Comparison of ENCODE assay signal across 25 cellular contexts in the genomic region with DNA sequence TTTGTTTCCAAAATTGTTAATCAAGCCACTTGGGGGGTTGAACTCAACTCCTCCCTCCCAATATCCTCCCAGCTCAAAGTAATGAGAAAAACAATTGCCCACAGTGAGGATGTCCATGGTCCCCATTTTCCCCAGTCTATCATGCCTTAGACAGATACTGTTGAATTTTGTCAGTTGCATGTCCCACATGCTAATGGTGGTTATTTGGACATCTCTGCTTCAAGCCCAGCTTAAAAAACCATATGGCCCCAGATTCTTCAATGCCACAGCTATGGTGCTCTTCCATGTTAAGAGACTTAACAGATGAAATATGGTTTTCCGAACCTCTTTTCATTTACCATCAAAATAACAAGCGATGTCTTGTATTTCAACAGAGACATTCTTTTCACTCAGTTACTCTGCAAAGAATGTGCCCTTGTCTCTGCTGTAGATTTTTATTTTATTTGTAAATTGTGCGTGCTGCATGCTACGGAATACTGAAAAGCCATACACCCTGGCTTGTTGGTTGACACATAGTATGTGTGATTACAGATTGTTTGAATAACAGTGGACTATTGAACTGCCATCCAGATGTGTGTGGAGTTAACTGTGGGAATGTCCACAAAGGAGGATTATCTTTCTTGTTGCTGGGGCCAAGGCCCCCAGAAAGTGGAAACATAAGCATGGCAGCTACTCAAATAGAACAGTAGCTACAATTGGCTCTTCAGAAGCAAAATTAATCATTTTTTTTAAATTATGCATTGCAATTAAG.
DNase-seq lines count a peak whose midpoint lies in the region; ATAC-seq, FAIRE-seq and TF ChIP-seq lines count a peak whose summit lies in the region.
"Had no signal": no experiment of that assay in that cellular context is flagged by ENCODE, and none has a peak within 500 bp of the region (broad histone marks: within the 10 kb centered on the region; RNA-seq: fewer than 3 reads in every experiment).

No MANE protein-coding gene starts in this region.

- H2BK12ac ChIP-seq in H1 (ENCODE audit: low read depth, low read length): peak overlapping the region; percentile 20; the same call in 1 of the 2 replicates

- H2AK5ac ChIP-seq in H1 (ENCODE audit: low read depth, low read length): no peak overlapping the region

- no peaks in the 10 kb centered on the region for H3K27me3 ChIP-seq in Caco-2 (replicated peaks; ENCODE audit: control insufficient read depth, insufficient read depth, low read length)
- H3K27me3 ChIP-seq in H1 (replicated peaks in 1 of 4; ENCODE audit: control insufficient read depth in 3 of 4, extremely low read depth in 1 of 4, insufficient read depth in 3 of 4, low read length in 3 of 4): no peaks in the 10 kb centered on the region
- H3K27me3 ChIP-seq: BLaER1 treated with 17β-estradiol and CSF1 and Interleukin-3, amounts not matched to agents 10 nM and 100 nM had no signal

- no peak overlapping the region for H2BK15ac ChIP-seq in H1 (ENCODE audit: low read length)

- H3K36me3 Mint-ChIP-seq in Caco-2 (ENCODE audit: insufficient read depth, unreplicated experiment) (no peaks in the 10 kb centered on the region), neural crest cell (ENCODE audit: low read depth) (peaks cover 3% of the 10 kb centered on the region)

- no peak overlapping the region for H3K56ac ChIP-seq in H1 (replicated peaks; ENCODE audit: insufficient read length, low read depth, low read length)

- no TSS peak for BruUV-seq in Caco-2 (replicated peaks; lab: Mats Ljungman, UMichigan)

- no peaks in the 10 kb centered on the region; the same call in 1 of the 2 replicates for H3K9me3 ChIP-seq in Caco-2
- no peaks in the 10 kb centered on the region for H3K9me3 ChIP-seq in H1 (ENCODE audit: insufficient read depth in 2 of 2, low read depth in 1 of 2, low read length in 1 of 2)

- H4K8ac ChIP-seq in H1 (ENCODE audit: extremely low read depth, insufficient read depth, low read length): no peak overlapping the region

- H3K23ac ChIP-seq in H1 (ENCODE audit: insufficient read length): no peak overlapping the region

- H2BK120ac ChIP-seq in H1 (replicated peaks; ENCODE audit: low read depth, low read length): no peak overlapping the region

- TF ChIP-seq RAD21 in H1 (IDR thresholded peaks at IDR 0.05 in 1 of 2, conservative IDR thresholded peaks at IDR 0.05 in 1 of 2; ENCODE audit: low read depth in 2 of 2, low read length in 2 of 2): no peak

- DNase-seq in Caco-2 (peak; percentile 65 to 70), H1 (ENCODE audit: low read depth in 1 of 2, low spot score in 2 of 2) (no peak), left lobe of liver (ENCODE audit: low spot score) (peak; percentile 54), neural crest cell (ENCODE audit: low read depth, low spot score) (no peak), 8988T (no peak), hypothalamus (lab: John Stamatoyannopoulos, UW) (no peak)
- no peak for DNase-seq in activated CD4-positive, CD25-positive, alpha-beta regulatory T cell (lab: John Stamatoyannopoulos, UW)
- DNase-seq: Calu3; CD8-positive, alpha-beta T cell; DMS153; HCEC 1CT; MV-4-11; NCI-H1105 treated with DMSO at 0.1 percent for 48 hours; NCI-H2029 treated with DMSO at 0.1 percent for 48 hours; NCI-H524 treated with DMSO at 0.1 percent for 48 hours; NCI-H82 had no signal

- TF ChIP-seq EP300 in H1 (IDR thresholded peaks at IDR 0.05; ENCODE audit: borderline replicate concordance in 1 of 2, low read depth in 2 of 2, low read length in 2 of 2): no peak

- no peak overlapping the region for H2BK20ac ChIP-seq in H1 (ENCODE audit: low read length)

- H3K4me1 ChIP-seq in Caco-2: peaks cover 57% of the 10 kb centered on the region
- H3K4me1 ChIP-seq in H1 (replicated peaks in 1 of 4; ENCODE audit: control insufficient read depth in 3 of 4, insufficient read depth in 4 of 4, low read length in 3 of 4): peaks cover 0 to 7% (median 3%) of the 10 kb centered on the region in 4 experiments; a peak in 5 of 7 replicates

- H3K4me1 Mint-ChIP-seq in Caco-2 (ENCODE audit: low read depth, unreplicated experiment) (peaks cover 50% of the 10 kb centered on the region), neural crest cell (peaks cover 57% of the 10 kb centered on the region)
- H3K4me1 Mint-ChIP-seq: IgD-negative memory B cell had no signal

- no peak overlapping the region; a peak in 1 of 7 replicates for H3K9ac ChIP-seq in H1 (replicated peaks in 1 of 4; ENCODE audit: extremely low read depth in 1 of 4, low read depth in 3 of 4, low read length in 3 of 4)
- H3K9ac ChIP-seq: BLaER1 treated with 17β-estradiol and CSF1 and Interleukin-3, amounts not matched to agents 10 nM and 100 nM had no signal

- H3K79me1 ChIP-seq in H1 (ENCODE audit: low read depth, low read length): no peaks in the 10 kb centered on the region

- WGBS in H1 (ENCODE audit: extremely low coverage in 1 of 2, insufficient coverage in 1 of 2, insufficient read length in 1 of 2, insufficient replicate concordance in 2 of 2, low coverage in 1 of 2, low lambda C conversion rate in 2 of 2, missing lambda C conversion rate in 1 of 2), 2 experiments: 89% methylated on average over 4 of the region's 4 CpGs; no CpG with 5 or more reads in 1 of the 2 experiments

- H4K91ac ChIP-seq in H1 (replicated peaks; ENCODE audit: insufficient read length, low read length): peak overlapping the region; percentile 20

- POLR2A ChIA-PET in Caco-2 (lab: Charles Lee): no interaction called here
- POLR2A ChIA-PET in H1 (lab: Charles Lee; ENCODE audit: partially characterized antibody): interaction anchor here (1.8 kb wide), 1 partner anchor 10 kb away, joined by 11 read pairs; no protein-coding TSS in a partner anchor

- no peaks in the 10 kb centered on the region for H3K79me2 ChIP-seq in H1 (ENCODE audit: control insufficient read depth in 1 of 2, insufficient read depth in 2 of 2, low read length in 2 of 2)

- H3K18ac ChIP-seq in H1 (ENCODE audit: extremely low read depth, low read length): no peak overlapping the region

- H3K27ac Mint-ChIP-seq in Caco-2 (ENCODE audit: unreplicated experiment): peak overlapping the region; percentile 68
- H3K27ac Mint-ChIP-seq in neural crest cell (ENCODE audit: unreplicated experiment): peak overlapping the region; percentile 28
- H3K27ac Mint-ChIP-seq: CD8-positive, alpha-beta T cell; GM23338; IgD-negative memory B cell had no signal

- H3K27ac ChIP-seq in H1 (ENCODE audit: low read depth, low read length): no peak overlapping the region
- H3K27ac ChIP-seq: 22Rv1; BLaER1 treated with 17β-estradiol and CSF1 and Interleukin-3, amounts not matched to agents 10 nM and 100 nM had no signal

- no peak for TF ChIP-seq POLR2A in H1 (IDR thresholded peaks at IDR 0.05; ENCODE audit: control extremely low read depth in 1 of 2, low read depth in 2 of 2, low read length in 2 of 2)

- no peak overlapping the region for H4K5ac ChIP-seq in H1 (ENCODE audit: insufficient read length, low read depth, low read length)

- CTCF ChIA-PET in Caco-2 (lab: Charles Lee): no interaction called here
- CTCF ChIA-PET in H1 (lab: Charles Lee; ENCODE audit: partially characterized antibody): interaction anchor here (0.6 to 2.8 kb wide), 5 partner anchors 15 to 378 kb away, joined by 3 to 15 read pairs (median 3); no protein-coding TSS in a partner anchor

- H3K36me3 ChIP-seq in Caco-2 (ENCODE audit: control insufficient read depth, insufficient read depth, low read length) (no peaks in the 10 kb centered on the region), H1 (ENCODE audit: control insufficient read depth in 2 of 4, insufficient read depth in 4 of 4, low read length in 3 of 4) (no peaks in the 10 kb centered on the region)

- peak; percentile 67 for ATAC-seq in left lobe of liver
- ATAC-seq in HG02870 (IDR thresholded peaks at IDR 0.05; ENCODE audit: unreplicated experiment): no peak
- ATAC-seq: CD8-positive, alpha-beta T cell; GM23338; Right ventricle myocardium inferior had no signal

- H4K20me1 ChIP-seq in H1 (replicated peaks in 1 of 2; ENCODE audit: control insufficient read depth in 1 of 2, insufficient read depth in 2 of 2, low read length in 2 of 2): no peaks in the 10 kb centered on the region
- H4K20me1 ChIP-seq: BLaER1 treated with 17β-estradiol and CSF1 and Interleukin-3, amounts not matched to agents 10 nM and 100 nM had no signal

- no peak overlapping the region for H3K14ac ChIP-seq in H1 (ENCODE audit: insufficient read length)

- no peak overlapping the region for H2BK5ac ChIP-seq in H1 (ENCODE audit: low read depth, low read length)

- H3K4me3 ChIP-seq in Caco-2 (ENCODE audit: low read depth, low read length) (no peak overlapping the region), H1 (ENCODE audit: extremely low read depth in 1 of 4, insufficient read depth in 2 of 4, low read depth in 3 of 4, low read length in 4 of 4) (no peak overlapping the region)
- H3K4me3 ChIP-seq: BLaER1 treated with 17β-estradiol and CSF1 and Interleukin-3, amounts not matched to agents 10 nM and 100 nM; GM23338 had no signal

- no peak overlapping the region for H3K4me2 ChIP-seq in H1 (ENCODE audit: insufficient read depth in 1 of 2, low read depth in 2 of 2, low read length in 2 of 2)
- H3K4me2 ChIP-seq: BLaER1 treated with 17β-estradiol and CSF1 and Interleukin-3, amounts not matched to agents 10 nM and 100 nM; GM23338 had no signal

- H3K4me3 Mint-ChIP-seq in Caco-2 (ENCODE audit: unreplicated experiment) (peak overlapping the region; percentile 1), neural crest cell (no peak overlapping the region)
- H3K4me3 Mint-ChIP-seq: CD8-positive, alpha-beta T cell; GM23338; IgD-negative memory B cell had no signal

- no peak for FAIRE-seq in H1 (lab: Jason Lieb, UNC)
- FAIRE-seq: GM12891, HTR-8/SVneo, RCC 7860 had no signal

- H3K4ac ChIP-seq in H1 (replicated peaks; ENCODE audit: insufficient read length, low read depth, low read length): no peak overlapping the region

- H3K9me3 Mint-ChIP-seq in Caco-2 (ENCODE audit: unreplicated experiment): no peaks in the 10 kb centered on the region
- H3K9me3 Mint-ChIP-seq in neural crest cell: no peaks in the 10 kb centered on the region
- H3K9me3 Mint-ChIP-seq: CD8-positive, alpha-beta T cell; GM23338 had no signal

- H3K23me2 ChIP-seq in H1 (ENCODE audit: low read depth, low read length): no peaks in the 10 kb centered on the region

- TF ChIP-seq CTCF in Caco-2 (IDR thresholded peaks at IDR 0.05; ENCODE audit: insufficient read depth in 1 of 2, low read depth in 1 of 2, low read length in 1 of 2, severe bottlenecking in 1 of 2, unreplicated experiment in 1 of 2): no peak
- no peak for TF ChIP-seq CTCF in H1 (IDR thresholded peaks at IDR 0.05; ENCODE audit: control extremely low read depth in 1 of 3, insufficient read depth in 1 of 3, low read depth in 1 of 3, low read length in 3 of 3)
- TF ChIP-seq CTCF in neural crest cell (conservative IDR thresholded peaks at IDR 0.05): no peak

- H3K27me3 Mint-ChIP-seq in Caco-2 (ENCODE audit: insufficient read depth, unreplicated experiment): no peaks in the 10 kb centered on the region
- no peaks in the 10 kb centered on the region for H3K27me3 Mint-ChIP-seq in neural crest cell (ENCODE audit: low read depth)
- H3K27me3 Mint-ChIP-seq: IgD-negative memory B cell had no signal

- no peak overlapping the region for H2AFZ ChIP-seq in H1 (ENCODE audit: low read length)
- H2AFZ ChIP-seq: GM23338 had no signal

- intact Hi-C loops in Caco-2 (cut with micrococcal nuclease; ENCODE audit: unreplicated experiment): loop anchor here (1.0 kb wide), 2 partner anchors 11 to 39 kb away; no protein-coding TSS in a partner anchor

TF ChIP-seq in H1, 55 proteins besides CTCF, POLR2A, EP300 and RAD21 (continues in another document):
- TF ChIP-seq MAFK (IDR thresholded peaks at IDR 0.05; ENCODE audit: low read depth, low read length): no peak

Comparison
In these comparisons a context has a peak if more than half of its experiments do, and no peak if none do; other contexts are left out.
1. DNase-seq: peak in Caco-2 (2 of 2) and left lobe of liver (single experiment); none in H1 (0 of 2), neural crest cell (single experiment), activated CD4-positive, CD25-positive, alpha-beta regulatory T cell (0 of 4), 8988T (single experiment) and hypothalamus (0 of 51).